ENCODE assay signal across 12 cellular contexts in the genomic region with DNA sequence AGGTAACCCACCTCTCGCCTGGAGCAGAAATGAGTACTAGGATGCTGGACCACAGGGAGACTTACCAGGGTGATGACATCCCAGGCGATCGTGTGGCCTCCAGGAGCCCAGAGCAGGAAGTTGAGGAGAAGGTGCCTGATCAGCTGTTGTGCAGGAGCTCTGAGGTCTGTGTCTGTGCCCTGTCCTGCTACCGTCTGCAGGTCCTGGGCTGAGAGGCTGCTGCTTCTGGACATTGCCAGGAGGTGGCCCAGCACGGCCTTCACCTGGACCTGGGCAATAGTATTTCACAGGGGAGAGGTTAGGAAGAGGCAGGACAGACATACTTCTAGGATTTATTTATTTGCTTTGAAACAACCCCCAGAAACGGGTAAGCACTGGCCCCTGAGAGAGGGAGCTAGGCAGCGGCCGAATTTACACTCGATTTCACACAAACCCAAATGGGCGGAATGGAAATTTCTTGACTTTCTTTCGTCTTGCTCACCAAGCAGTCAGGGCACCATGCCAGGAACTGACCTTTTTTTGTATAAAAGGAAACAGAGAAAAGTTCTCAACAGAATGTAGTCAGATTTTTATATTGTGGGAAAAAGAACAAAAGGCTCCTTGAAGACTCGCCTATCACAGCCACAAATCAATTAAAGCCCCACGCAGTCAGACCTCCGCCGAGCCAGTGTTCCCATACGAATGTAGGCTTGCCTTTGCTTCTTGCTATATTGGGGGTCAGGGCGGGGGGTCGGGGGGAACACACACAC.
A peak's percentile ranks its signal among the peaks of the same experiment; 100 is the strongest.
DNase-seq lines count a peak whose midpoint lies in the region; ATAC-seq and TF ChIP-seq lines count a peak whose summit lies in the region.
"Had no signal": no experiment of that assay in that cellular context is flagged by ENCODE, and none has a peak within 500 bp of the region (broad histone marks: within the 10 kb centered on the region; RNA-seq: fewer than 3 reads in every experiment).

No MANE protein-coding gene starts in this region.

- TF ChIP-seq POLR2A in spleen (IDR thresholded peaks at IDR 0.05), result no peak

- 82 to 89% (median 85%) methylated on average over 18 of the region's 18 CpGs for WGBS in spleen, 5 donors

- no peak for ATAC-seq in GM21825 (IDR thresholded peaks at IDR 0.05; ENCODE audit: unreplicated experiment)
- no peak for ATAC-seq in foreskin keratinocyte
- no peak for ATAC-seq in GM21447 (IDR thresholded peaks at IDR 0.05; ENCODE audit: unreplicated experiment)
- ATAC-seq: naive thymus-derived CD8-positive, alpha-beta T cell had no signal

- no peaks in the 10 kb centered on the region for H3K36me3 ChIP-seq in kidney epithelial cell (ENCODE audit: control insufficient read depth, insufficient read depth, low read length)
- H3K36me3 ChIP-seq in spleen, result peaks cover 0 to 71% (median 9%) of the 10 kb centered on the region in 6 donors

- H3K4me1 Mint-ChIP-seq in activated naive CD4-positive, alpha-beta T cell treated with anti-CD3 and anti-CD28 coated beads, Interleukin-2, amount 10 ng/mL, durations not matched to agents 7 days and 5 days, result no peaks in the 10 kb centered on the region

- no peak overlapping the region for H3K27ac Mint-ChIP-seq in activated naive CD4-positive, alpha-beta T cell treated with anti-CD3 and anti-CD28 coated beads, Interleukin-2, amount 10 ng/mL, durations not matched to agents 7 days and 5 days

- H3K4me3 ChIP-seq in choroid plexus epithelial cell (ENCODE audit: low read depth, low read length) (no peak overlapping the region), kidney epithelial cell (ENCODE audit: low read depth, low read length) (no peak overlapping the region), spleen (no peak overlapping the region)
- H3K4me3 ChIP-seq: MG63 had no signal

- H3K27ac ChIP-seq in spleen, result peak overlapping the region in 5 of 8 donors; percentile 3 to 62 (median 24)
- no peak overlapping the region for H3K27ac ChIP-seq in foreskin keratinocyte

- DNase-seq in LHCN-M2 (ENCODE audit: low read depth) (peak; percentile 71), choroid plexus epithelial cell (ENCODE audit: low read depth) (peak; percentile 80), kidney epithelial cell (ENCODE audit: low read depth) (peak; percentile 43), spleen (no peak), foreskin keratinocyte (no peak)
- no peak for DNase-seq in activated naive CD4-positive, alpha-beta T cell treated with anti-CD3 and anti-CD28 coated beads, Interleukin-2, amount 10 ng/mL, durations not matched to agents 7 days and 5 days
- DNase-seq: MG63; naive thymus-derived CD8-positive, alpha-beta T cell; NCI-H526 treated with DMSO at 0.1 percent for 48 hours; SW 1271 had no signal

- TF ChIP-seq CTCF in choroid plexus epithelial cell (conservative IDR thresholded peaks at IDR 0.05; ENCODE audit: low read depth, low read length) (no peak), kidney epithelial cell (IDR thresholded peaks at IDR 0.05; ENCODE audit: insufficient read depth, low read length, poor library complexity, severe bottlenecking) (no peak), spleen (IDR thresholded peaks at IDR 0.05 in 8 of 11, conservative IDR thresholded peaks at IDR 0.05 in 3 of 11) (no peak), foreskin keratinocyte (conservative IDR thresholded peaks at IDR 0.05) (no peak)

- H3K4me1 ChIP-seq in spleen (peaks cover 0 to 36% (median 7%) of the 10 kb centered on the region in 6 donors), foreskin keratinocyte (peaks cover 17% of the 10 kb centered on the region)

- H3K27me3 ChIP-seq in kidney epithelial cell (ENCODE audit: control insufficient read depth, insufficient read depth, low read length), result no peaks in the 10 kb centered on the region
- H3K27me3 ChIP-seq in spleen (replicated peaks in 1 of 7), result no peaks in the 10 kb centered on the region
- no peaks in the 10 kb centered on the region for H3K27me3 ChIP-seq in foreskin keratinocyte
- H3K27me3 ChIP-seq: MG63 had no signal

- H3K27me3 Mint-ChIP-seq in activated naive CD4-positive, alpha-beta T cell treated with anti-CD3 and anti-CD28 coated beads, Interleukin-2, amount 10 ng/mL, durations not matched to agents 7 days and 5 days, result no peaks in the 10 kb centered on the region
- H3K27me3 Mint-ChIP-seq: naive thymus-derived CD8-positive, alpha-beta T cell had no signal

- H3K9me3 ChIP-seq in spleen, result no peaks in the 10 kb centered on the region
- H3K9me3 ChIP-seq: MG63 had no signal

- H3K36me3 Mint-ChIP-seq in activated naive CD4-positive, alpha-beta T cell treated with anti-CD3 and anti-CD28 coated beads, Interleukin-2, amount 10 ng/mL, durations not matched to agents 7 days and 5 days, result peaks cover 1% of the 10 kb centered on the region

- no peak overlapping the region for H3K4me3 Mint-ChIP-seq in activated naive CD4-positive, alpha-beta T cell treated with anti-CD3 and anti-CD28 coated beads, Interleukin-2, amount 10 ng/mL, durations not matched to agents 7 days and 5 days
- H3K4me3 Mint-ChIP-seq: naive thymus-derived CD8-positive, alpha-beta T cell had no signal

- H3K9me3 Mint-ChIP-seq in activated naive CD4-positive, alpha-beta T cell treated with anti-CD3 and anti-CD28 coated beads, Interleukin-2, amount 10 ng/mL, durations not matched to agents 7 days and 5 days, result no peaks in the 10 kb centered on the region
- H3K9me3 Mint-ChIP-seq: naive thymus-derived CD8-positive, alpha-beta T cell had no signal

- intact Hi-C loops in spleen (cut with DNase I; ENCODE audit: low total_unique reads), result no loop called here

- CTCF ChIA-PET in activated naive CD4-positive, alpha-beta T cell treated with anti-CD3 and anti-CD28 coated beads, Interleukin-2, amount 10 ng/mL, durations not matched to agents 7 days and 5 days (lab: Charles Lee), result interaction anchor here (0.6 to 1.2 kb wide), 2 partner anchors 18 to 61 kb away, joined by 3 to 4 read pairs; no protein-coding TSS in a partner anchor

Comparison
In these comparisons a context has a peak if more than half of its experiments do, and no peak if none do; other contexts are left out.
1. DNase-seq: peak in LHCN-M2 (single experiment), choroid plexus epithelial cell (single experiment) and kidney epithelial cell (single experiment); none in spleen (single experiment), foreskin keratinocyte (0 of 2) and activated naive CD4-positive, alpha-beta T cell treated with anti-CD3 and anti-CD28 coated beads, Interleukin-2, amount 10 ng/mL, durations not matched to agents 7 days and 5 days (single experiment).